Comparison of ENCODE assay signal across 26 cellular contexts in the genomic region with DNA sequence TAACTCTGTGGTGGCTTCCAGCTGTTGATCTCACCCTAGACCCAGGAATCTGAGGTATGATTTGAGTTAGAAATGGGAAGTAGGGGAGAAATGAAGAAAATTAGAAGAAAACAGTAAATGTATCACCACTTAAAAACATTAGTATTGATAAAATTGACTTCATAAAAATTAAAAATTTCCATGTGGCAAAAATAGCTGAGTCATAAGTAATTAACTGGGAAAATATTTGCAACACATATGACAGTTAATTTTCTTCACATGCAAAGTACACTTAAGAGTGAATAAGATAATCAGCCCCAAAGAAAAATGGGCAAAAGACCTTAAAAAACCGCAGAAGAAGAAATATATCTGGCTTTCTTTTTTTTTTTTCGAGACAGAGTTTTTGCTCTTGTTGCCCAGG. TPM values are rescaled to one million over a fixed set of nuclear protein-coding genes. Genes with fewer than 3 reads are reported as not detected.
DNase-seq lines count a peak whose midpoint lies in the region; ATAC-seq, FAIRE-seq and TF ChIP-seq lines count a peak whose summit lies in the region.
"Had no signal": no experiment of that assay in that cellular context is flagged by ENCODE, and none has a peak within 500 bp of the region (broad histone marks: within the 10 kb centered on the region; RNA-seq: fewer than 3 reads in every experiment).

No MANE protein-coding gene starts in this region.

- no peak overlapping the region for H2AFZ ChIP-seq in Loucy (ENCODE audit: low read length)
- H2AFZ ChIP-seq in H1 (ENCODE audit: low read length): no peak overlapping the region
- H2AFZ ChIP-seq: neural progenitor cell had no signal

- no peaks in the 10 kb centered on the region for H3K9me2 ChIP-seq in Loucy (replicated peaks; ENCODE audit: low read depth, low read length)

- H3K79me1 ChIP-seq in H1 (ENCODE audit: low read depth, low read length): no peaks in the 10 kb centered on the region

- H3K4me2 ChIP-seq in Loucy (ENCODE audit: low read depth, low read length, poor library complexity, severe bottlenecking): peak overlapping the region; percentile 33
- no peak overlapping the region for H3K4me2 ChIP-seq in H1 (ENCODE audit: insufficient read depth in 1 of 2, low read depth in 2 of 2, low read length in 2 of 2)
- H3K4me2 ChIP-seq: neural progenitor cell, smooth muscle cell had no signal

- H3K79me2 ChIP-seq in Loucy (ENCODE audit: insufficient read depth, low read length): no peaks in the 10 kb centered on the region
- H3K79me2 ChIP-seq in H1 (ENCODE audit: control insufficient read depth in 1 of 2, insufficient read depth in 2 of 2, low read length in 2 of 2): no peaks in the 10 kb centered on the region

- TF ChIP-seq RAD21 in H1 (IDR thresholded peaks at IDR 0.05 in 1 of 2, conservative IDR thresholded peaks at IDR 0.05 in 1 of 2; ENCODE audit: low read depth in 2 of 2, low read length in 2 of 2): no peak

- no peak for DNase-seq in CD4-positive, CD25-positive, alpha-beta regulatory T cell
- DNase-seq in H1 (ENCODE audit: low read depth in 1 of 2, low spot score in 2 of 2) (no peak), stomach (no peak), left lung (no peak), posterior vena cava (ENCODE audit: low spot score) (no peak), DMS 273 treated with DMSO at 0.1 percent for 48 hours (lab: John Stamatoyannopoulos, UW) (no peak)
- DNase-seq: activated CD4-positive, alpha-beta T cell treated with anti-CD3 and anti-CD28 coated beads for 1 hour; activated naive CD4-positive, alpha-beta T cell treated with anti-CD3 and anti-CD28 coated beads, Interleukin-2, amount 10 ng/mL, durations not matched to agents 7 days and 5 days; activated T-cell treated with anti-CD3 and anti-CD28 coated beads, Interleukin-2, amount 50 U/mL, for 4 hours; caudate nucleus; Karpas-422; midbrain; NCI-H1048; NCI-H1930; NCI-H2227 treated with DMSO at 0.1 percent for 48 hours; stimulated activated naive B cell treated with anti-CD40 and anti-IgM and Interleukin-4, amounts not matched to agents 10 μg/mL and 1 μg/mL and 100 μg/mL, for 72 hours; trophoblast cell had no signal

- 86% methylated on average over 2 of the region's 2 CpGs; no CpG with 5 or more reads in 1 of the 2 experiments for WGBS in H1 (ENCODE audit: extremely low coverage in 1 of 2, insufficient coverage in 1 of 2, insufficient read length in 1 of 2, insufficient replicate concordance in 2 of 2, low coverage in 1 of 2, low lambda C conversion rate in 2 of 2, missing lambda C conversion rate in 1 of 2), 2 experiments
- WGBS in stomach, 5 donors: 73 to 86% (median 78%) methylated on average over 2 of the region's 2 CpGs

- H3K27ac Mint-ChIP-seq in CD4-positive, CD25-positive, alpha-beta regulatory T cell: peak overlapping the region in 1 of 3 donors; percentile 39
- H3K27ac Mint-ChIP-seq: activated naive CD4-positive, alpha-beta T cell treated with anti-CD3 and anti-CD28 coated beads, Interleukin-2, amount 10 ng/mL, durations not matched to agents 7 days and 5 days; neural progenitor cell; stimulated activated naive B cell treated with anti-CD40 and anti-IgM and Interleukin-4, amounts not matched to agents 10 μg/mL and 1 μg/mL and 100 μg/mL, for 72 hours had no signal

- H3K9me3 ChIP-seq in CD4-positive, CD25-positive, alpha-beta regulatory T cell (ENCODE audit: control insufficient read depth in 2 of 2, low read length in 2 of 2): no peaks in the 10 kb centered on the region
- H3K9me3 ChIP-seq in Loucy (ENCODE audit: insufficient read depth, low read depth, low read length) (no peaks in the 10 kb centered on the region), H1 (ENCODE audit: insufficient read depth in 2 of 2, low read depth in 1 of 2, low read length in 1 of 2) (no peaks in the 10 kb centered on the region; a peak in 1 of 4 replicates), stomach (no peaks in the 10 kb centered on the region), left lung (no peaks in the 10 kb centered on the region)
- H3K9me3 ChIP-seq: ascending aorta, HAP-1 had no signal

- no peak overlapping the region for H3K14ac ChIP-seq in H1 (ENCODE audit: insufficient read length)

- peak overlapping the region; percentile 43 to 88 (median 65) for H3K4me3 Mint-ChIP-seq in CD4-positive, CD25-positive, alpha-beta regulatory T cell
- H3K4me3 Mint-ChIP-seq: activated naive CD4-positive, alpha-beta T cell treated with anti-CD3 and anti-CD28 coated beads, Interleukin-2, amount 10 ng/mL, durations not matched to agents 7 days and 5 days; activated T-cell treated with anti-CD3 and anti-CD28 coated beads, Interleukin-2, amount 50 U/mL, for 4 hours; stimulated activated naive B cell treated with anti-CD40 and anti-IgM and Interleukin-4, amounts not matched to agents 10 μg/mL and 1 μg/mL and 100 μg/mL, for 72 hours had no signal

- peaks cover 0 to 4% (median 2%) of the 10 kb centered on the region in 7 donors for H3K9me3 Mint-ChIP-seq in CD4-positive, CD25-positive, alpha-beta regulatory T cell
- H3K9me3 Mint-ChIP-seq: activated naive CD4-positive, alpha-beta T cell treated with anti-CD3 and anti-CD28 coated beads, Interleukin-2, amount 10 ng/mL, durations not matched to agents 7 days and 5 days; activated T-cell treated with anti-CD3 and anti-CD28 coated beads, Interleukin-2, amount 50 U/mL, for 4 hours had no signal

- no peaks in the 10 kb centered on the region for H3K27me3 ChIP-seq in CD4-positive, CD25-positive, alpha-beta regulatory T cell (ENCODE audit: control insufficient read depth, insufficient read depth, low read length)
- H3K27me3 ChIP-seq in Loucy (ENCODE audit: insufficient read depth, low read length, poor library complexity, severe bottlenecking) (no peaks in the 10 kb centered on the region), H1 (replicated peaks in 1 of 4; ENCODE audit: control insufficient read depth in 3 of 4, extremely low read depth in 1 of 4, insufficient read depth in 3 of 4, low read length in 3 of 4) (peaks cover 2 to 18% (median 14%) of the 10 kb centered on the region in 4 experiments), stomach (no peaks in the 10 kb centered on the region), left lung (no peaks in the 10 kb centered on the region)
- H3K27me3 ChIP-seq: ascending aorta had no signal

- H3K36me3 Mint-ChIP-seq in CD4-positive, CD25-positive, alpha-beta regulatory T cell: no peaks in the 10 kb centered on the region

- FAIRE-seq in H1 (lab: Jason Lieb, UNC): no peak
- FAIRE-seq: HTR-8/SVneo had no signal

- no peak for TF ChIP-seq POLR2A in H1 (IDR thresholded peaks at IDR 0.05; ENCODE audit: control extremely low read depth in 1 of 2, low read depth in 2 of 2, low read length in 2 of 2)
- TF ChIP-seq POLR2A in stomach (IDR thresholded peaks at IDR 0.05): no peak

- no peak overlapping the region for H2BK12ac ChIP-seq in H1 (ENCODE audit: low read depth, low read length)

- no peak overlapping the region for H3K27ac ChIP-seq in CD4-positive, CD25-positive, alpha-beta regulatory T cell (ENCODE audit: insufficient read depth, low read length, poor library complexity, severe bottlenecking)
- H3K27ac ChIP-seq in H1 (ENCODE audit: low read depth, low read length) (no peak overlapping the region), stomach (peak overlapping the region in 4 of 5 donors; percentile 28 to 66 (median 56)), left lung (peak overlapping the region in 1 of 2 donors; percentile 48)
- H3K27ac ChIP-seq: C4-2B, neural progenitor cell had no signal

- H3K36me3 ChIP-seq in CD4-positive, CD25-positive, alpha-beta regulatory T cell (ENCODE audit: control insufficient read depth, insufficient read depth, low read length): no peaks in the 10 kb centered on the region
- H3K36me3 ChIP-seq in Loucy (ENCODE audit: insufficient read depth, low read length): no peaks in the 10 kb centered on the region
- H3K36me3 ChIP-seq in H1 (ENCODE audit: control insufficient read depth in 2 of 4, insufficient read depth in 4 of 4, low read length in 3 of 4): no peaks in the 10 kb centered on the region
- no peaks in the 10 kb centered on the region for H3K36me3 ChIP-seq in stomach
- H3K36me3 ChIP-seq in left lung: no peaks in the 10 kb centered on the region
- H3K36me3 ChIP-seq: ascending aorta, HAP-1, neural progenitor cell had no signal

- intact Hi-C loops in stomach (cut with DNase I; ENCODE audit: low total_unique reads) (no loop called here), left lung (cut with DNase I) (no loop called here), posterior vena cava (cut with DNase I) (no loop called here)

- H4K20me1 ChIP-seq in Loucy (ENCODE audit: insufficient read depth, low read length, poor library complexity, severe bottlenecking) (no peaks in the 10 kb centered on the region), H1 (replicated peaks in 1 of 2; ENCODE audit: control insufficient read depth in 1 of 2, insufficient read depth in 2 of 2, low read length in 2 of 2) (no peaks in the 10 kb centered on the region)

- H2BK20ac ChIP-seq in H1 (ENCODE audit: low read length): no peak overlapping the region

- no peak overlapping the region for H3K56ac ChIP-seq in H1 (replicated peaks; ENCODE audit: insufficient read length, low read depth, low read length)

- no peak overlapping the region for H2BK15ac ChIP-seq in H1 (ENCODE audit: low read length)

- H2BK120ac ChIP-seq in H1 (replicated peaks; ENCODE audit: low read depth, low read length): no peak overlapping the region

- ATAC-seq in CD4-positive, CD25-positive, alpha-beta regulatory T cell (ENCODE audit: low read depth in 2 of 2): no peak
- ATAC-seq in left lung (no peak), GM18868 (IDR thresholded peaks at IDR 0.05; ENCODE audit: unreplicated experiment) (no peak)
- ATAC-seq: activated T-cell treated with anti-CD3 and anti-CD28 coated beads, Interleukin-2, amount 50 U/mL, for 4 hours; stimulated activated naive B cell treated with anti-CD40 and anti-IgM and Interleukin-4, amounts not matched to agents 10 μg/mL and 1 μg/mL and 100 μg/mL, for 72 hours had no signal

- POLR2A ChIA-PET in H1 (lab: Charles Lee; ENCODE audit: partially characterized antibody): no interaction called here

- H3K18ac ChIP-seq in H1 (ENCODE audit: extremely low read depth, low read length): no peak overlapping the region

- H3K4me3 ChIP-seq in CD4-positive, CD25-positive, alpha-beta regulatory T cell (ENCODE audit: low read depth, low read length): no peak overlapping the region
- no peak overlapping the region for H3K4me3 ChIP-seq in Loucy (ENCODE audit: low read length, poor library complexity, severe bottlenecking)
- H3K4me3 ChIP-seq in H1 (ENCODE audit: extremely low read depth in 1 of 4, insufficient read depth in 2 of 4, low read depth in 3 of 4, low read length in 4 of 4): no peak overlapping the region
- no peak overlapping the region for H3K4me3 ChIP-seq in stomach
- no peak overlapping the region for H3K4me3 ChIP-seq in left lung
- H3K4me3 ChIP-seq: ascending aorta, HAP-1, neural progenitor cell, smooth muscle cell had no signal

- no peak overlapping the region for H4K8ac ChIP-seq in H1 (ENCODE audit: extremely low read depth, insufficient read depth, low read length)

- peaks cover 34% of the 10 kb centered on the region for H3K4me1 ChIP-seq in CD4-positive, CD25-positive, alpha-beta regulatory T cell (ENCODE audit: control insufficient read depth, insufficient read depth, low read length, poor library complexity, severe bottlenecking)
- H3K4me1 ChIP-seq in Loucy (ENCODE audit: insufficient read depth, low read length, poor library complexity, severe bottlenecking) (peaks cover 40% of the 10 kb centered on the region), H1 (replicated peaks in 1 of 4; ENCODE audit: control insufficient read depth in 3 of 4, insufficient read depth in 4 of 4, low read length in 3 of 4) (no peaks in the 10 kb centered on the region), stomach (peaks cover 22 to 63% (median 50%) of the 10 kb centered on the region in 4 donors), left lung (peaks cover 0 to 39% of the 10 kb centered on the region in 2 donors)

- H2AK5ac ChIP-seq in H1 (ENCODE audit: low read depth, low read length): no peak overlapping the region

- TF ChIP-seq EP300 in H1 (IDR thresholded peaks at IDR 0.05; ENCODE audit: borderline replicate concordance in 1 of 2, low read depth in 2 of 2, low read length in 2 of 2) (no peak), stomach (IDR thresholded peaks at IDR 0.05) (no peak)

- H3K9ac ChIP-seq in Loucy (ENCODE audit: low read depth, low read length, poor library complexity, severe bottlenecking) (no peak overlapping the region), H1 (replicated peaks in 1 of 4; ENCODE audit: extremely low read depth in 1 of 4, low read depth in 3 of 4, low read length in 3 of 4) (no peak overlapping the region)
- H3K9ac ChIP-seq: neural progenitor cell had no signal

- H3F3A ChIP-seq in Loucy (ENCODE audit: low read depth): peaks cover 3% of the 10 kb centered on the region

- H3K4ac ChIP-seq in H1 (replicated peaks; ENCODE audit: insufficient read length, low read depth, low read length): no peak overlapping the region

- no peak overlapping the region for H4K91ac ChIP-seq in H1 (replicated peaks; ENCODE audit: insufficient read length, low read length)

- H4K5ac ChIP-seq in H1 (ENCODE audit: insufficient read length, low read depth, low read length): no peak overlapping the region

- H3K27me3 Mint-ChIP-seq in CD4-positive, CD25-positive, alpha-beta regulatory T cell: peaks cover 5% of the 10 kb centered on the region

- TF ChIP-seq CTCF in Loucy (conservative IDR thresholded peaks at IDR 0.05; ENCODE audit: low read length) (no peak), H1 (IDR thresholded peaks at IDR 0.05; ENCODE audit: control extremely low read depth in 1 of 3, insufficient read depth in 1 of 3, low read depth in 1 of 3, low read length in 3 of 3) (no peak), stomach (IDR thresholded peaks at IDR 0.05) (no peak), left lung (IDR thresholded peaks at IDR 0.05) (no peak)

- no peak overlapping the region for H2BK5ac ChIP-seq in H1 (ENCODE audit: low read depth, low read length)

- H3K23ac ChIP-seq in H1 (ENCODE audit: insufficient read length): no peak overlapping the region

- CTCF ChIA-PET in H1 (lab: Charles Lee; ENCODE audit: partially characterized antibody): interaction anchor here (0.6 to 1.3 kb wide), 4 partner anchors 10 to 548 kb away, joined by 3 to 4 read pairs (median 3); no protein-coding TSS in a partner anchor

- peaks cover 18 to 65% (median 45%) of the 10 kb centered on the region in 4 donors for H3K4me1 Mint-ChIP-seq in CD4-positive, CD25-positive, alpha-beta regulatory T cell

- H3K23me2 ChIP-seq in H1 (ENCODE audit: low read depth, low read length): peaks cover 8% of the 10 kb centered on the region; the same call in 1 of the 2 replicates

RNA-seq across cellular contexts. Expression of a gene that starts 25.5 kb away (rescaled TPM):
- total RNA-seq in CD4-positive, CD25-positive, alpha-beta regulatory T cell: 26.3 TPM
- 1 to 10 TPM; 1.8 to 3.3 (median 2.5) TPM for polyA plus RNA-seq in CD4-positive, CD25-positive, alpha-beta regulatory T cell
- 46.4 and 50.8 TPM in 2 replicates for total RNA-seq in H1 (2021; fragmentation: NEBNext Ultra II Directional; extraction: Animal tissue kit (Norgen Biotek cat#: 25700))
- polyA plus RNA-seq in H1 (2011; rRNA removed) (13.9 and 17.5 TPM in 2 replicates), stomach (10 to 100 TPM; 22.4 to 41.4 (median 24.4) TPM)
- 15.7 TPM for polyA plus RNA-seq in H1 (2011; cell fraction: cytosol; rRNA removed)
- 10.5 TPM for polyA plus RNA-seq in H1 (2011; cell fraction: nucleus; rRNA removed)
- 25.0 to 33.0 TPM (median 29.1 TPM) in 4 replicates for polyA plus RNA-seq in H1 (2012, experiment 1 of 2)
- polyA plus RNA-seq in H1 (2012, experiment 2 of 2): 5.8 TPM
- polyA plus RNA-seq in H1 (2013, experiment 1 of 2): 22.5 TPM
- polyA plus RNA-seq in H1 (2013, experiment 2 of 2): 28.5 TPM
- 28.8 and 29.0 TPM in 2 replicates for polyA minus RNA-seq in H1 (2011; rRNA and poly(A)+ RNA removed)
- polyA minus RNA-seq in H1 (2011; cell fraction: cytosol; rRNA and poly(A)+ RNA removed): 12.8 TPM
- polyA minus RNA-seq in H1 (2011; cell fraction: nucleus; rRNA and poly(A)+ RNA removed): 20.7 TPM
- total RNA-seq in stomach (100 to 1,000 TPM in 1 of 5 donors, 10 to 100 TPM in 3, 1 to 10 TPM in 1; 2.9 to 185 (median 29.5) TPM), left lung (10 to 100 TPM; 52.9 to 66.8 TPM), posterior vena cava (10 to 100 TPM; 31.9 to 40.1 TPM)

RNA-seq across cellular contexts. Expression of a gene that starts 36.3 kb away (rescaled TPM):
- not detected for total RNA-seq in CD4-positive, CD25-positive, alpha-beta regulatory T cell
- polyA plus RNA-seq in CD4-positive, CD25-positive, alpha-beta regulatory T cell: not detected
- total RNA-seq in H1 (2021; fragmentation: NEBNext Ultra II Directional; extraction: Animal tissue kit (Norgen Biotek cat#: 25700)): 0.91 and 1.2 TPM in 2 replicates
- polyA plus RNA-seq in H1 (2011; rRNA removed) (1.2 TPM in 2 replicates), stomach (10 to 100 TPM in 1 of 3 donors, 1 to 10 TPM in 2; 4.3 to 13.6 (median 4.4) TPM)
- polyA plus RNA-seq in H1 (2011; cell fraction: cytosol; rRNA removed): 0.90 TPM
- polyA plus RNA-seq in H1 (2011; cell fraction: nucleus; rRNA removed): 1.1 TPM
- 0.36 to 1.3 TPM (median 1.0 TPM) in 4 replicates for polyA plus RNA-seq in H1 (2012, experiment 1 of 2)
- 1.4 TPM for polyA plus RNA-seq in H1 (2012, experiment 2 of 2)
- polyA plus RNA-seq in H1 (2013, experiment 1 of 2): 1.5 TPM
- 1.3 TPM for polyA plus RNA-seq in H1 (2013, experiment 2 of 2)
- polyA minus RNA-seq in H1 (2011; rRNA and poly(A)+ RNA removed): 0.32 and 0.46 TPM in 2 replicates
- not detected for polyA minus RNA-seq in H1 (2011; cell fraction: cytosol; rRNA and poly(A)+ RNA removed)
- polyA minus RNA-seq in H1 (2011; cell fraction: nucleus; rRNA and poly(A)+ RNA removed): 1.5 TPM
- total RNA-seq in stomach (10 to 100 TPM in 2 of 5 donors, 1 to 10 TPM in 2, under 1 TPM in 1; 0.45 to 22.3 (median 7.8) TPM), left lung (1 to 10 TPM; 3.3 to 4.5 TPM), posterior vena cava (10 to 100 TPM; 10.1 to 12.8 TPM)
- total RNA-seq: activated CD8-positive, alpha-beta memory T cell treated with anti-CD3 and anti-CD28 coated beads for 36 hours had no signal

Comparison
In these comparisons a context has a peak if more than half of its experiments do, and no peak if none do; other contexts are left out.
1. H3K27ac ChIP-seq: peak in stomach (4 of 5); none in CD4-positive, CD25-positive, alpha-beta regulatory T cell (single experiment) and H1 (single experiment).